1 cellular context compared by ENCODE assay signal in the genomic region with DNA sequence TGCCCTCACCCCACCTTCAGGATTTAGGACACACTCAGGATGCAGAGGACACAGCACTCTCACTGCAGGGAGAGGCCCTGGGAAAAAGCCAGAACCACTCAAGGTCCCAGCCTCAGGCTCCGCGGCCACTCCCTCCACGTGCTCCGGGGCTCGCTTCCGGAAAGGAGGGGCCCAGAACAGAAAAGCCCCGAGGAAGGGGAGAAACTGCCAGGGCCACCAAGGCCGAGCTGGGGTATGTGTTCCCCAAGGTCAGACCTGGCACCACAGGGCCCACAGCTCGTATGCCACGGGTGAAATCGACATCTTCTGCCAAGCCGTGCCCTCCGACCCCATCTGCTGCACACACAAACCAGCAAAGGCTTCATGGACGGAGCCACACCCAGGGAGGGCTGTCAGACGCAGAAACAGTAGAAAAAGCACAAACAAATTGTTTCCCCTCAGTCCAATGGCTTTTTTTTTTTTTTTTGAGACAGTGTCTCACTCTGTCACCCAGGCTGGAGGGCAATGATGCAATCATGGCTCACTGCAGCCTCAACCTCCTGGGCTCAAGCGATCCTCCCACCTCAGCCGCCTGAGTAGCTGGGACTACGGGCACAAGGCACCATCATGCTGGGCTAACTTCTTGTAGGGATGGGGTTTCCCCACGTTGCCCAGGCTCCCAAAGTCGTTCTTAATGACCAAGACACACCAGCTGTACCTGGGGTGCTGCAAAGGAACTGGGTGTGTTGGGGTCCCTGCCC.
TF ChIP-seq lines count a peak whose summit lies in the region.

No MANE protein-coding gene starts in this region.

TF ChIP-seq in K562, 482 proteins besides CTCF, POLR2A, EP300 and RAD21 (continued from another document and continues in another):
- TF ChIP-seq SMC3 (conservative IDR thresholded peaks at IDR 0.05; ENCODE audit: insufficient read depth, low read depth, low read length) (no peak), GATA2 (CRISPR knock-in tag; IDR thresholded peaks at IDR 0.05) (no peak), EGR1 (conservative IDR thresholded peaks at IDR 0.05) (no peak), LCOR (CRISPR knock-in tag; IDR thresholded peaks at IDR 0.05) (no peak), SIN3A (IDR thresholded peaks at IDR 0.05; ENCODE audit: borderline replicate concordance in 2 of 2, control insufficient read depth in 1 of 2, low read depth in 2 of 2, low read length in 2 of 2) (no peak), PTTG1 (tag; IDR thresholded peaks at IDR 0.05; ENCODE audit: low read depth) (no peak), RBM22 (IDR thresholded peaks at IDR 0.05; ENCODE audit: low read depth, low read length, poor library complexity, severe bottlenecking) (no peak), SMAD4 (CRISPR knock-in tag; conservative IDR thresholded peaks at IDR 0.05) (peak; percentile 64), POLR2AphosphoS5 (IDR thresholded peaks at IDR 0.05; ENCODE audit: control insufficient read depth, insufficient read depth, low read depth, low read length) (no peak), SRSF1 (IDR thresholded peaks at IDR 0.05; ENCODE audit: low read depth, low read length) (no peak), ZNF431 (CRISPR knock-in tag; IDR thresholded peaks at IDR 0.05) (no peak), ZNF23 (CRISPR knock-in tag; IDR thresholded peaks at IDR 0.05) (no peak), ERF (CRISPR knock-in tag; IDR thresholded peaks at IDR 0.05) (no peak), ZNF347 (CRISPR knock-in tag; IDR thresholded peaks at IDR 0.05; ENCODE audit: low read depth) (no peak), ZNF384 (IDR thresholded peaks at IDR 0.05; ENCODE audit: low read depth, low read length) (peak; percentile 74), ZBTB7A (IDR thresholded peaks at IDR 0.05; ENCODE audit: borderline replicate concordance, control insufficient read depth, low read depth, low read length) (no peak), HDAC1 (IDR thresholded peaks at IDR 0.05) (no peak), ZBTB49 (CRISPR knock-in tag; IDR thresholded peaks at IDR 0.05; ENCODE audit: borderline replicate concordance) (no peak), KAT2B (IDR thresholded peaks at IDR 0.05; ENCODE audit: low read depth, low read length) (no peak), MXI1 (IDR thresholded peaks at IDR 0.05; ENCODE audit: low read depth, low read length) (no peak), GTF2B (IDR thresholded peaks at IDR 0.05; ENCODE audit: extremely low read depth, insufficient read length) (no peak), HMG20A (CRISPR knock-in tag; conservative IDR thresholded peaks at IDR 0.05) (no peak), TFAP4 (CRISPR knock-in tag; IDR thresholded peaks at IDR 0.05; ENCODE audit: borderline replicate concordance) (no peak), EP400 (IDR thresholded peaks at IDR 0.05) (peak; percentile 54; the same call in 1 of the 2 replicates), TRIM24 (IDR thresholded peaks at IDR 0.05) (no peak), FOXA1 (IDR thresholded peaks at IDR 0.05; ENCODE audit: borderline replicate concordance) (no peak), YBX1 (IDR thresholded peaks at IDR 0.05) (no peak), PTRF (tag; IDR thresholded peaks at IDR 0.05) (no peak), E2F6 (IDR thresholded peaks at IDR 0.05; ENCODE audit: borderline replicate concordance in 1 of 2, extremely low read depth in 1 of 2, insufficient read depth in 1 of 2, insufficient read length in 1 of 2, low read depth in 1 of 2, low read length in 1 of 2, poor library complexity in 1 of 2, severe bottlenecking in 1 of 2) (peak in 1 of 2 experiments; percentile 53), ATF4 (CRISPR knock-in tag; IDR thresholded peaks at IDR 0.05) (no peak), HMBOX1 (IDR thresholded peaks at IDR 0.05) (no peak), HDGF (IDR thresholded peaks at IDR 0.05) (no peak), MTA3 (IDR thresholded peaks at IDR 0.05; ENCODE audit: borderline replicate concordance) (no peak), MBD2 (IDR thresholded peaks at IDR 0.05; ENCODE audit: borderline replicate concordance, low read depth) (no peak), NFE2 (IDR thresholded peaks at IDR 0.05; ENCODE audit: low read depth) (no peak)
- TF ChIP-seq, protein P1, sequence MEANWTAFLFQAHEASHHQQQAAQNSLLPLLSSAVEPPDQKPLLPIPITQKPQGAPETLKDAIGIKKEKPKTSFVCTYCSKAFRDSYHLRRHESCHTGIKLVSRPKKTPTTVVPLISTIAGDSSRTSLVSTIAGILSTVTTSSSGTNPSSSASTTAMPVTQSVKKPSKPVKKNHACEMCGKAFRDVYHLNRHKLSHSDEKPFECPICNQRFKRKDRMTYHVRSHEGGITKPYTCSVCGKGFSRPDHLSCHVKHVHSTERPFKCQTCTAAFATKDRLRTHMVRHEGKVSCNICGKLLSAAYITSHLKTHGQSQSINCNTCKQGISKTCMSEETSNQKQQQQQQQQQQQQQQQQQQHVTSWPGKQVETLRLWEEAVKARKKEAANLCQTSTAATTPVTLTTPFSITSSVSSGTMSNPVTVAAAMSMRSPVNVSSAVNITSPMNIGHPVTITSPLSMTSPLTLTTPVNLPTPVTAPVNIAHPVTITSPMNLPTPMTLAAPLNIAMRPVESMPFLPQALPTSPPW (CRISPR knock-in tag; IDR thresholded peaks at IDR 0.05): 0 out of 2 replicates have a peak, but pooled peaks have one; percentile 32
- TF ChIP-seq, protein P2, sequence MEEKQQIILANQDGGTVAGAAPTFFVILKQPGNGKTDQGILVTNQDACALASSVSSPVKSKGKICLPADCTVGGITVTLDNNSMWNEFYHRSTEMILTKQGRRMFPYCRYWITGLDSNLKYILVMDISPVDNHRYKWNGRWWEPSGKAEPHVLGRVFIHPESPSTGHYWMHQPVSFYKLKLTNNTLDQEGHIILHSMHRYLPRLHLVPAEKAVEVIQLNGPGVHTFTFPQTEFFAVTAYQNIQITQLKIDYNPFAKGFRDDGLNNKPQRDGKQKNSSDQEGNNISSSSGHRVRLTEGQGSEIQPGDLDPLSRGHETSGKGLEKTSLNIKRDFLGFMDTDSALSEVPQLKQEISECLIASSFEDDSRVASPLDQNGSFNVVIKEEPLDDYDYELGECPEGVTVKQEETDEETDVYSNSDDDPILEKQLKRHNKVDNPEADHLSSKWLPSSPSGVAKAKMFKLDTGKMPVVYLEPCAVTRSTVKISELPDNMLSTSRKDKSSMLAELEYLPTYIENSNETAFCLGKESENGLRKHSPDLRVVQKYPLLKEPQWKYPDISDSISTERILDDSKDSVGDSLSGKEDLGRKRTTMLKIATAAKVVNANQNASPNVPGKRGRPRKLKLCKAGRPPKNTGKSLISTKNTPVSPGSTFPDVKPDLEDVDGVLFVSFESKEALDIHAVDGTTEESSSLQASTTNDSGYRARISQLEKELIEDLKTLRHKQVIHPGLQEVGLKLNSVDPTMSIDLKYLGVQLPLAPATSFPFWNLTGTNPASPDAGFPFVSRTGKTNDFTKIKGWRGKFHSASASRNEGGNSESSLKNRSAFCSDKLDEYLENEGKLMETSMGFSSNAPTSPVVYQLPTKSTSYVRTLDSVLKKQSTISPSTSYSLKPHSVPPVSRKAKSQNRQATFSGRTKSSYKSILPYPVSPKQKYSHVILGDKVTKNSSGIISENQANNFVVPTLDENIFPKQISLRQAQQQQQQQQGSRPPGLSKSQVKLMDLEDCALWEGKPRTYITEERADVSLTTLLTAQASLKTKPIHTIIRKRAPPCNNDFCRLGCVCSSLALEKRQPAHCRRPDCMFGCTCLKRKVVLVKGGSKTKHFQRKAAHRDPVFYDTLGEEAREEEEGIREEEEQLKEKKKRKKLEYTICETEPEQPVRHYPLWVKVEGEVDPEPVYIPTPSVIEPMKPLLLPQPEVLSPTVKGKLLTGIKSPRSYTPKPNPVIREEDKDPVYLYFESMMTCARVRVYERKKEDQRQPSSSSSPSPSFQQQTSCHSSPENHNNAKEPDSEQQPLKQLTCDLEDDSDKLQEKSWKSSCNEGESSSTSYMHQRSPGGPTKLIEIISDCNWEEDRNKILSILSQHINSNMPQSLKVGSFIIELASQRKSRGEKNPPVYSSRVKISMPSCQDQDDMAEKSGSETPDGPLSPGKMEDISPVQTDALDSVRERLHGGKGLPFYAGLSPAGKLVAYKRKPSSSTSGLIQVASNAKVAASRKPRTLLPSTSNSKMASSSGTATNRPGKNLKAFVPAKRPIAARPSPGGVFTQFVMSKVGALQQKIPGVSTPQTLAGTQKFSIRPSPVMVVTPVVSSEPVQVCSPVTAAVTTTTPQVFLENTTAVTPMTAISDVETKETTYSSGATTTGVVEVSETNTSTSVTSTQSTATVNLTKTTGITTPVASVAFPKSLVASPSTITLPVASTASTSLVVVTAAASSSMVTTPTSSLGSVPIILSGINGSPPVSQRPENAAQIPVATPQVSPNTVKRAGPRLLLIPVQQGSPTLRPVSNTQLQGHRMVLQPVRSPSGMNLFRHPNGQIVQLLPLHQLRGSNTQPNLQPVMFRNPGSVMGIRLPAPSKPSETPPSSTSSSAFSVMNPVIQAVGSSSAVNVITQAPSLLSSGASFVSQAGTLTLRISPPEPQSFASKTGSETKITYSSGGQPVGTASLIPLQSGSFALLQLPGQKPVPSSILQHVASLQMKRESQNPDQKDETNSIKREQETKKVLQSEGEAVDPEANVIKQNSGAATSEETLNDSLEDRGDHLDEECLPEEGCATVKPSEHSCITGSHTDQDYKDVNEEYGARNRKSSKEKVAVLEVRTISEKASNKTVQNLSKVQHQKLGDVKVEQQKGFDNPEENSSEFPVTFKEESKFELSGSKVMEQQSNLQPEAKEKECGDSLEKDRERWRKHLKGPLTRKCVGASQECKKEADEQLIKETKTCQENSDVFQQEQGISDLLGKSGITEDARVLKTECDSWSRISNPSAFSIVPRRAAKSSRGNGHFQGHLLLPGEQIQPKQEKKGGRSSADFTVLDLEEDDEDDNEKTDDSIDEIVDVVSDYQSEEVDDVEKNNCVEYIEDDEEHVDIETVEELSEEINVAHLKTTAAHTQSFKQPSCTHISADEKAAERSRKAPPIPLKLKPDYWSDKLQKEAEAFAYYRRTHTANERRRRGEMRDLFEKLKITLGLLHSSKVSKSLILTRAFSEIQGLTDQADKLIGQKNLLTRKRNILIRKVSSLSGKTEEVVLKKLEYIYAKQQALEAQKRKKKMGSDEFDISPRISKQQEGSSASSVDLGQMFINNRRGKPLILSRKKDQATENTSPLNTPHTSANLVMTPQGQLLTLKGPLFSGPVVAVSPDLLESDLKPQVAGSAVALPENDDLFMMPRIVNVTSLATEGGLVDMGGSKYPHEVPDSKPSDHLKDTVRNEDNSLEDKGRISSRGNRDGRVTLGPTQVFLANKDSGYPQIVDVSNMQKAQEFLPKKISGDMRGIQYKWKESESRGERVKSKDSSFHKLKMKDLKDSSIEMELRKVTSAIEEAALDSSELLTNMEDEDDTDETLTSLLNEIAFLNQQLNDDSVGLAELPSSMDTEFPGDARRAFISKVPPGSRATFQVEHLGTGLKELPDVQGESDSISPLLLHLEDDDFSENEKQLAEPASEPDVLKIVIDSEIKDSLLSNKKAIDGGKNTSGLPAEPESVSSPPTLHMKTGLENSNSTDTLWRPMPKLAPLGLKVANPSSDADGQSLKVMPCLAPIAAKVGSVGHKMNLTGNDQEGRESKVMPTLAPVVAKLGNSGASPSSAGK (IDR thresholded peaks at IDR 0.05): peak; percentile 88
